In genomic region chr17:78197147-78197830, GRCh38 we compare ENCODE assay signal across 13 cellular contexts. TPM values are rescaled to one million over a fixed set of nuclear protein-coding genes. Genes with fewer than 3 reads are reported as not detected.
DNase-seq lines count a peak whose midpoint lies in the region.
"Had no signal": no experiment of that assay in that cellular context is flagged by ENCODE, and none has a peak within 500 bp of the region (broad histone marks: within the 10 kb centered on the region; RNA-seq: fewer than 3 reads in every experiment).

No MANE protein-coding gene starts in this region.

- DNase-seq in Daoy (ENCODE audit: low read depth), result peak; percentile 44
- DNase-seq in NCI-H69 (lab: John Stamatoyannopoulos, UW), result peak; percentile 49
- no peak for DNase-seq in epithelial cell of prostate (ENCODE audit: low read depth, low spot score)
- peak; percentile 68 for DNase-seq in retina
- no peak for DNase-seq in stimulated activated CD4-positive, alpha-beta T cell treated with anti-CD3 and anti-CD28 coated beads, Interleukin-1b, Interleukin-23, amount 100 ng/mL, for 48 hours
- no peak for DNase-seq in activated CD8-positive, alpha-beta memory T cell treated with anti-CD3 and anti-CD28 coated beads, Interleukin-2, amount 50 U/mL, for 48 hours
- no peak for DNase-seq in stimulated activated CD4-positive, alpha-beta T cell treated with anti-CD3 and anti-CD28 coated beads, Interleukin-4, amount 100 ng/mL, for 1 hour
- no peak for DNase-seq in glomerular visceral epithelial cell (ENCODE audit: extremely low spot score)
- DNase-seq: activated CD8-positive, alpha-beta T cell treated with anti-CD3 and anti-CD28 coated beads, Interleukin-2, amount 10 ng/mL, durations not matched to agents 7 days and 5 days; activated naive CD8-positive, alpha-beta T cell treated with anti-CD3 and anti-CD28 coated beads, Interleukin-2, amount 50 U/mL, for 24 hours; effector memory CD4-positive, alpha-beta T cell; NCI-H1436; OCI-M1 had no signal

- peak overlapping the region; percentile 27 for H3K27ac ChIP-seq in epithelial cell of prostate

RNA-seq across cellular contexts. Expression of gene AFMID, which starts 10.1 kb away (rescaled TPM):
- 12.1 and 14.8 TPM in 2 replicates for total RNA-seq in Daoy (2014; rRNA removed; shearing (Covaris generic))

RNA-seq across cellular contexts. Expression of gene TK1, which starts 10.4 kb away (rescaled TPM):
- total RNA-seq in Daoy (2014; rRNA removed; shearing (Covaris generic)), result 111 and 130 TPM in 2 replicates

RNA-seq across cellular contexts. Expression of gene BIRC5, which starts 16.8 kb away (rescaled TPM):
- total RNA-seq in Daoy (2014; rRNA removed; shearing (Covaris generic)), result 223 and 248 TPM in 2 replicates

RNA-seq across cellular contexts. Expression of gene SYNGR2, which starts 28.9 kb away (rescaled TPM):
- total RNA-seq in Daoy (2014; rRNA removed; shearing (Covaris generic)), result 14.8 and 19.4 TPM in 2 replicates

RNA-seq across cellular contexts. Expression of gene TMEM235, which starts 34.1 kb away (rescaled TPM):
- not detected in 2 replicates for total RNA-seq in Daoy (2014; rRNA removed; shearing (Covaris generic))
- total RNA-seq: activated CD8-positive, alpha-beta T cell treated with anti-CD3 and anti-CD28 coated beads, Interleukin-2, amount 10 ng/mL, durations not matched to agents 7 days and 5 days had no signal

Comparison
In these comparisons a context has a peak if more than half of its experiments do, and no peak if none do; other contexts are left out.
1. DNase-seq: peak in Daoy (single experiment), NCI-H69 (single experiment) and retina (single experiment); none in epithelial cell of prostate (single experiment), stimulated activated CD4-positive, alpha-beta T cell treated with anti-CD3 and anti-CD28 coated beads, Interleukin-1b, Interleukin-23, amount 100 ng/mL, for 48 hours (single experiment), activated CD8-positive, alpha-beta memory T cell treated with anti-CD3 and anti-CD28 coated beads, Interleukin-2, amount 50 U/mL, for 48 hours (single experiment), stimulated activated CD4-positive, alpha-beta T cell treated with anti-CD3 and anti-CD28 coated beads, Interleukin-4, amount 100 ng/mL, for 1 hour (single experiment) and glomerular visceral epithelial cell (single experiment).